In the genomic region with DNA sequence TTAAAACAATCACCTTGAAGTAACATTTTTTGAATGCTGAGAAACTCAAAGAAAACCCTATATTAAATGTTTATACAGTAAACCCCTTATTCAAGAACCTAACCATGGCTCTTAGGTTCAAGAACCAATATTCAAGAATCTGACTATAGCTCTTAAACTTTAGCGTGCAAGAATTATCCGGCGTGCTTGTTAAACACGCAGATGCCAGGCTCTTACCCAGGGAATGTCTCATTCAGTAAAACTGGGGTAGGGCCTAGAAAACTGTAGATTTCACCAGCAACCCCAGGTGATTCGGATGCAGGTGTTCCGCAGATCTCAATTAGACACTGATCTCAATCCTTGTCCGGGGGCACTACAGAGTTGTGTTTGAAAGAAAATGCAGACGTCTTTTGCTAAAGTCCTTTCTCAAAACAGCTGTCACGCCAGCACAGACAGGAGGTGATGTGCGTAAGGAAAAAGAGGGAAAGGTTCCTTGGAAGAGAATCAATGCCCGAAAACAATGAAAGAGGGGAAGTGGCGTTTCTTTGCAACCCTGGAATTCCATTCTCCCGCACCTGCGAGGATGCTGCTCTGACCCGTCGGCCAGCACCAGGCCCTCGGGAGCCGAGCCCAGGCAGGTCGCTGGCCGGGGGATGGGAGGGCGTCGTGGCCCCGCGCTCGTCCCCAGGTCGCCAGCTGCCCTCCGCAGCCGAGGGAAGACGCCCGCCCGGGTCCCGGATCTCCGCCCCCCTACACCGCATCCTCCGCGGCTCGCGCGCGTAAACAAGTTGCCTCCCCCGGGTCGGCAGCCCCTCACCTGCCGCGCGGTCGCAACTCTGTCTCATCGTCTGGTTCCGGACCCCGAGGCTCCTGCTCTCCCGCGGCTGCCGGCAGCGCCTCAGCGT, we compare ENCODE assay signal across 8 cellular contexts. TPM values are rescaled to one million over a fixed set of nuclear protein-coding genes. Genes with fewer than 3 reads are reported as not detected.
DNase-seq lines count a peak whose midpoint lies in the region; ATAC-seq and TF ChIP-seq lines count a peak whose summit lies in the region.

No MANE protein-coding gene starts in this region.

- no peaks in the 10 kb centered on the region for H3K36me3 Mint-ChIP-seq in activated CD4-positive, alpha-beta memory T cell treated with anti-CD3 and anti-CD28 coated beads for 36 hours
- peaks cover 3% of the 10 kb centered on the region for H3K36me3 Mint-ChIP-seq in effector memory CD8-positive, alpha-beta T cell (ENCODE audit: insufficient read depth)
- no peaks in the 10 kb centered on the region for H3K36me3 Mint-ChIP-seq in mesothelial cell of epicardium

- ATAC-seq in GM19372 (IDR thresholded peaks at IDR 0.05; ENCODE audit: low read depth, unreplicated experiment) = peak; percentile 1
- peak; percentile 0; the same call in 1 of the 2 replicates for ATAC-seq in IMR-90 (ENCODE audit: low read depth)
- peak; percentile 11 for ATAC-seq in effector memory CD8-positive, alpha-beta T cell (replicated peaks)

- H3K27me3 Mint-ChIP-seq in activated CD4-positive, alpha-beta memory T cell treated with anti-CD3 and anti-CD28 coated beads for 36 hours = no peaks in the 10 kb centered on the region
- H3K27me3 Mint-ChIP-seq in effector memory CD8-positive, alpha-beta T cell = no peaks in the 10 kb centered on the region
- H3K27me3 Mint-ChIP-seq in mesothelial cell of epicardium (ENCODE audit: low read depth) = no peaks in the 10 kb centered on the region

- no peaks in the 10 kb centered on the region for H3K9me3 ChIP-seq in IMR-90 (ENCODE audit: control insufficient read depth, insufficient read depth, low read length)

- peak overlapping the region; percentile 50 for H3K27ac ChIP-seq in IMR-90 (ENCODE audit: insufficient read depth, low read length)

- H3K18ac ChIP-seq in IMR-90 (ENCODE audit: low read depth, low read length) = peak overlapping the region; percentile 58; the same call in 1 of the 2 replicates

- H2BK120ac ChIP-seq in IMR-90 (ENCODE audit: low read depth, low read length) = no peak overlapping the region

- peak overlapping the region; percentile 1 for H4K91ac ChIP-seq in IMR-90 (ENCODE audit: insufficient read depth, low read depth, low read length)

- H3K36me3 ChIP-seq in IMR-90 (ENCODE audit: control insufficient read depth, insufficient read depth, low read length) = no peaks in the 10 kb centered on the region

- peak overlapping the region; percentile 70 for H3K4me3 ChIP-seq in IMR-90 (ENCODE audit: insufficient read depth, low read depth, low read length)

- in situ Hi-C loops in ACHN (cut with HindIII; ENCODE audit: low pct_ligation_motif_present, low pct_unique_long_range_greater_than_20kb, low sequenced_read_pairs) = no loop called here
- in situ Hi-C loops in IMR-90 (cut with MboI; ENCODE audit: low sequenced_read_pairs) = no loop called here

- peak overlapping the region; percentile 79 for H2BK5ac ChIP-seq in IMR-90 (ENCODE audit: low read depth, low read length, poor library complexity, severe bottlenecking)

- intact Hi-C loops in IMR-90 (cut with micrococcal nuclease) = loop anchor here (1.0 to 10.0 kb wide), 4 partner anchors 23 to 65 kb away; partner anchors contain the start of gene RPIA
- intact Hi-C loops in activated CD4-positive, alpha-beta memory T cell treated with anti-CD3 and anti-CD28 coated beads for 36 hours (cut with micrococcal nuclease) = loop anchor here (1.0 to 5.0 kb wide), 4 partner anchors 26 to 65 kb away; partner anchors contain the start of gene RPIA

- no peaks in the 10 kb centered on the region for H3K9me3 Mint-ChIP-seq in activated CD4-positive, alpha-beta memory T cell treated with anti-CD3 and anti-CD28 coated beads for 36 hours
- no peaks in the 10 kb centered on the region for H3K9me3 Mint-ChIP-seq in effector memory CD8-positive, alpha-beta T cell
- H3K9me3 Mint-ChIP-seq in mesothelial cell of epicardium = no peaks in the 10 kb centered on the region

- peak overlapping the region; percentile 77 for H3K23ac ChIP-seq in IMR-90 (ENCODE audit: low read depth, low read length)

- H3K14ac ChIP-seq in IMR-90 (replicated peaks; ENCODE audit: low read depth, low read length) = peak overlapping the region; percentile 47

- 0 out of 2 replicates have a peak overlapping the region, but pooled peaks have one; percentile 16 for H3K56ac ChIP-seq in IMR-90 (ENCODE audit: extremely low read depth, insufficient read depth, low read length)

- TF ChIP-seq CTCF in IMR-90 (conservative IDR thresholded peaks at IDR 0.05; ENCODE audit: low read depth, low read length) (no peak), mesothelial cell of epicardium (IDR thresholded peaks at IDR 0.05; ENCODE audit: unreplicated experiment) (no peak)

- H4K20me1 ChIP-seq in IMR-90 (ENCODE audit: insufficient read depth, low read length) = peaks cover 24% of the 10 kb centered on the region

- no peak overlapping the region for H2BK15ac ChIP-seq in IMR-90 (ENCODE audit: low read depth, low read length)

- H3K4me2 ChIP-seq in IMR-90 (ENCODE audit: low read depth, low read length) = peak overlapping the region; percentile 88

- peak overlapping the region in 1 of 2 experiments; percentile 80; a peak in 1 of 4 replicates for H4K8ac ChIP-seq in IMR-90 (ENCODE audit: low read depth in 2 of 2, low read length in 2 of 2)

- H3K4me1 Mint-ChIP-seq in activated CD4-positive, alpha-beta memory T cell treated with anti-CD3 and anti-CD28 coated beads for 36 hours (ENCODE audit: low read depth) = peaks cover 21% of the 10 kb centered on the region
- peaks cover 3 to 19% of the 10 kb centered on the region in 2 donors for H3K4me1 Mint-ChIP-seq in effector memory CD8-positive, alpha-beta T cell (ENCODE audit: low read depth in 2 of 2)
- peaks cover 10% of the 10 kb centered on the region for H3K4me1 Mint-ChIP-seq in mesothelial cell of epicardium

- peak overlapping the region; percentile 7; the same call in 1 of the 2 replicates for H2AK5ac ChIP-seq in IMR-90 (ENCODE audit: low read depth, low read length)

- peaks cover 4% of the 10 kb centered on the region for H3K4me1 ChIP-seq in IMR-90 (ENCODE audit: control insufficient read depth, insufficient read depth, low read length)

- H4K5ac ChIP-seq in IMR-90 (ENCODE audit: low read depth, low read length) = peak overlapping the region; percentile 47; the same call in 1 of the 2 replicates

- H2AK9ac ChIP-seq in IMR-90 (replicated peaks; ENCODE audit: low read depth, low read length, poor library complexity) = peak overlapping the region; percentile 99

- TSS peak; percentile 37 for BruUV-seq in IMR-90 (replicated peaks; lab: Mats Ljungman, UMichigan)

- CTCF ChIA-PET in IMR-90 (lab: Yijun Ruan, JAX) = interaction anchor here (0.6 kb wide), 1 partner anchor 208 kb away, joined by 4 read pairs; no protein-coding TSS in a partner anchor
- CTCF ChIA-PET in activated CD4-positive, alpha-beta memory T cell treated with anti-CD3 and anti-CD28 coated beads for 36 hours (lab: Charles Lee) = interaction anchor here (2.4 kb wide), 1 partner anchor 43 kb away, joined by 6 read pairs; no protein-coding TSS in a partner anchor

- H3K9me1 ChIP-seq in IMR-90 (ENCODE audit: insufficient read depth, low read length) = peaks cover 8% of the 10 kb centered on the region; the same call in 1 of the 2 replicates

- 3% methylated on average over 20 of the region's 54 CpGs; no CpG with 5 or more reads in 1 of the 2 experiments for WGBS in IMR-90 (ENCODE audit: extremely low coverage in 2 of 2, insufficient read length in 1 of 2), 2 experiments

- no peak overlapping the region for H2BK20ac ChIP-seq in IMR-90 (ENCODE audit: low read depth, low read length)

- dilution Hi-C loops in IMR-90 (cut with HindIII; ENCODE audit: low sequenced_read_pairs, unreplicated experiment) = no loop called here

- no peak for TF ChIP-seq RAD21 in IMR-90 (IDR thresholded peaks at IDR 0.05; ENCODE audit: low read length)

- peak overlapping the region; percentile 69 for H3K4ac ChIP-seq in IMR-90 (ENCODE audit: low read depth, low read length)

- no peaks in the 10 kb centered on the region for H3K27me3 ChIP-seq in IMR-90 (ENCODE audit: control insufficient read depth, insufficient read depth, low read length)

- peak; percentile 27 for DNase-seq in ACHN
- DNase-seq in IMR-90 = no peak
- DNase-seq in activated CD4-positive, alpha-beta memory T cell treated with anti-CD3 and anti-CD28 coated beads for 36 hours = peak; percentile 67
- DNase-seq in effector memory CD8-positive, alpha-beta T cell = peak; percentile 46 to 55 (median 50)
- peak in 1 of 2 experiments; percentile 21 for DNase-seq in mesothelial cell of epicardium (ENCODE audit: low spot score in 2 of 2, unreplicated experiment in 2 of 2)
- DNase-seq in stimulated activated CD8-positive, alpha-beta memory T cell treated with anti-CD3 and anti-CD28 coated beads, Interleukin-4, amount 100 ng/mL, for 48 hours = peak; percentile 68
- no peak for DNase-seq in GOT3 (lab: John Stamatoyannopoulos, UW)

- no peak overlapping the region for H3K4me3 Mint-ChIP-seq in activated CD4-positive, alpha-beta memory T cell treated with anti-CD3 and anti-CD28 coated beads for 36 hours
- no peak overlapping the region for H3K4me3 Mint-ChIP-seq in effector memory CD8-positive, alpha-beta T cell
- H3K4me3 Mint-ChIP-seq in mesothelial cell of epicardium = peak overlapping the region; percentile 86

- no peak for TF ChIP-seq POLR2A in IMR-90 (IDR thresholded peaks at IDR 0.05; ENCODE audit: low read depth, low read length)

- POLR2A ChIA-PET in IMR-90 (lab: Charles Lee; ENCODE audit: unreplicated experiment) = no interaction called here
- POLR2A ChIA-PET in activated CD4-positive, alpha-beta memory T cell treated with anti-CD3 and anti-CD28 coated beads for 36 hours (lab: Charles Lee) = interaction anchor here (1.1 to 2.3 kb wide), 5 partner anchors 12 to 66 kb away, joined by 4 to 11 read pairs (median 5); partner anchors contain the start of gene RPIA

- peak overlapping the region; percentile 88 for H3K27ac Mint-ChIP-seq in activated CD4-positive, alpha-beta memory T cell treated with anti-CD3 and anti-CD28 coated beads for 36 hours
- no peak overlapping the region for H3K27ac Mint-ChIP-seq in effector memory CD8-positive, alpha-beta T cell
- H3K27ac Mint-ChIP-seq in mesothelial cell of epicardium = peak overlapping the region; percentile 93

- H3K9ac ChIP-seq in IMR-90 (ENCODE audit: low read depth, low read length) = peak overlapping the region; percentile 90

- H3K79me1 ChIP-seq in IMR-90 (ENCODE audit: low read depth in 1 of 2, low read length in 2 of 2) = peaks cover 17 to 42% of the 10 kb centered on the region in 2 experiments; a peak in 3 of 4 replicates

- H2AFZ ChIP-seq in IMR-90 (replicated peaks; ENCODE audit: low read length, poor library complexity) = peak overlapping the region; percentile 90

TF ChIP-seq in IMR-90, 13 proteins besides CTCF, POLR2A, EP300 and RAD21 (continues in another document):
- TF ChIP-seq MXI1 (IDR thresholded peaks at IDR 0.05; ENCODE audit: borderline replicate concordance, low read depth, low read length) = no peak
- no peak for TF ChIP-seq MAZ (IDR thresholded peaks at IDR 0.05; ENCODE audit: borderline replicate concordance, low read depth, low read length)

RNA-seq across cellular contexts. Expression of gene EIF2AK3, which starts 0.9 kb away (rescaled TPM):
- total RNA-seq in IMR-90 (2012; rRNA removed) (20.3 and 22.8 TPM in 2 replicates), mesothelial cell of epicardium (23.9 to 24.7 TPM (median 24.3 TPM) in 3 replicates)
- 5.3 and 7.9 TPM in 2 replicates for polyA plus RNA-seq in IMR-90 (2012; rRNA removed)
- polyA plus RNA-seq in IMR-90 (2012; cell fraction: cytosol; rRNA removed) = 1.3 and 2.0 TPM in 2 replicates
- polyA plus RNA-seq in IMR-90 (2012; cell fraction: nucleus; rRNA removed; ENCODE audit: low replicate concordance) = 2.4 and 29.3 TPM in 2 replicates
- total RNA-seq in activated CD4-positive, alpha-beta memory T cell treated with anti-CD3 and anti-CD28 coated beads for 36 hours = 10 to 100 TPM; 14.2 to 15.5 TPM

Comparison
In these comparisons a context has a peak if more than half of its experiments do, and no peak if none do; other contexts are left out.
1. DNase-seq: peak in ACHN (single experiment), activated CD4-positive, alpha-beta memory T cell treated with anti-CD3 and anti-CD28 coated beads for 36 hours (single experiment), effector memory CD8-positive, alpha-beta T cell (3 of 3) and stimulated activated CD8-positive, alpha-beta memory T cell treated with anti-CD3 and anti-CD28 coated beads, Interleukin-4, amount 100 ng/mL, for 48 hours (single experiment); none in IMR-90 (single experiment) and GOT3 (single experiment).
2. H3K27ac Mint-ChIP-seq: peak in activated CD4-positive, alpha-beta memory T cell treated with anti-CD3 and anti-CD28 coated beads for 36 hours (single experiment) and mesothelial cell of epicardium (single experiment); none in effector memory CD8-positive, alpha-beta T cell (0 of 2).
3. Peak in every context shown above with its lines, with median percentiles within 50 percentile points of each other: ATAC-seq.